12 cellular contexts compared by ENCODE assay signal in genomic region chr20:44191640-44192039, GRCh38. TPM values are rescaled to one million over a fixed set of nuclear protein-coding genes. Genes with fewer than 3 reads are reported as not detected.
"Had no signal": no experiment of that assay in that cellular context is flagged by ENCODE, and none has a peak within 500 bp of the region (broad histone marks: within the 10 kb centered on the region; RNA-seq: fewer than 3 reads in every experiment).

No MANE protein-coding gene starts in this region.

RNA-seq across cellular contexts. Expression of gene JPH2, which starts 4.7 kb away (rescaled TPM):
- total RNA-seq: activated B cell treated with CpG ODN at 0.5 μM for 24 hours; activated CD4-positive, alpha-beta memory T cell treated with anti-CD3 and anti-CD28 coated beads for 36 hours; activated CD8-positive, alpha-beta memory T cell treated with anti-CD3 and anti-CD28 coated beads for 36 hours; activated naive CD4-positive, alpha-beta T cell treated with anti-CD3 and anti-CD28 coated beads for 36 hours; activated T-cell treated with anti-CD3 and anti-CD28 coated beads, Interleukin-2, amount 50 U/mL, for 4 hours; activated T-helper 1 cell treated with anti-CD3 and anti-CD28 coated beads, Interleukin-12 subunit alpha, Interleukin-12 subunit beta, Interleukin-2, Interleukin-4 antibody, amounts not matched to agents 30 ng/mL and 10 ng/mL and 1 ng/mL, durations not matched to agents 14 hours and 24 hours and 36 hours had no signal

RNA-seq across cellular contexts. Expression of gene GDAP1L1, which starts 55.5 kb away (rescaled TPM):
- total RNA-seq: activated B cell treated with CpG ODN at 0.5 μM for 24 hours; activated CD4-positive, alpha-beta memory T cell treated with anti-CD3 and anti-CD28 coated beads for 36 hours; activated CD4-positive, alpha-beta T cell treated with anti-CD3 and anti-CD28 coated beads, Interleukin-2, amount 10 ng/mL, durations not matched to agents 24 days and 14 days; activated CD8-positive, alpha-beta memory T cell treated with anti-CD3 and anti-CD28 coated beads for 36 hours; activated naive CD4-positive, alpha-beta T cell treated with anti-CD3 and anti-CD28 coated beads, Interleukin-2, amount 50 U/mL, for 72 hours; activated T-cell treated with anti-CD3 and anti-CD28 coated beads, Interleukin-2, amount 50 U/mL, for 4 hours; activated T-helper 17 cell treated with anti-CD3 and anti-CD28 coated beads, Interleukin-2, amount 50 U/mL, for 72 hours; aorta; body of pancreas; breast epithelium had no signal
